ENCODE assay signal across 12 cellular contexts in the genomic region with DNA sequence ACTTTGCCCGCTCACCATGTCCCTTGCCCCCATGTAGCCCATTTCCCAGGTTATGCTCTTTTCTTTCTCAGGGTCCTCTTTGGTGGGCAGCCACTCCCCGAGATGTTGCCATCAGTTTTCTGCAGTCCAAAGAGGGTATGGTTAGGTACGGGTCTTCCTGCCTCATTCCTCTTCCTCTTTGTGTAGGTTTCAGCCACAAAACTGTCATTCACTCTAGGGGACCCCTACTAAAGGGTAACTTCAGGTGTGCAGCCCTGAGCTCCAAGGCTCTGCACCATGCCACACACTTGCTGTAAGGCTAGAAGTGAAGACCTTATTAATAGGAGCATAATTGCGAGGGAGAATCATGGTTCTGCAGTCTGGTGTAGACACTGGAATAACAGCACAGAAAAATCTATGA.
"Had no signal": no experiment of that assay in that cellular context is flagged by ENCODE, and none has a peak within 500 bp of the region (broad histone marks: within the 10 kb centered on the region; RNA-seq: fewer than 3 reads in every experiment).

No MANE protein-coding gene starts in this region.

- H3K27ac Mint-ChIP-seq: activated CD4-positive, alpha-beta memory T cell treated with anti-CD3 and anti-CD28 coated beads, Interleukin-2, amount 10 ng/mL, durations not matched to agents 7 days and 5 days; activated CD4-positive, alpha-beta T cell treated with anti-CD3 and anti-CD28 coated beads for 36 hours; T-cell had no signal

- H3K27me3 ChIP-seq: cardiac muscle cell, tibial nerve had no signal

- H3K4me1 Mint-ChIP-seq: activated CD4-positive, alpha-beta memory T cell treated with anti-CD3 and anti-CD28 coated beads, Interleukin-2, amount 10 ng/mL, durations not matched to agents 7 days and 5 days had no signal

- H3K36me3 ChIP-seq: cardiac muscle cell had no signal

- H3K79me2 ChIP-seq: parathyroid adenoma had no signal

- H3K9me3 ChIP-seq: tibial nerve had no signal

- H3K27me3 Mint-ChIP-seq: activated CD4-positive, alpha-beta memory T cell treated with anti-CD3 and anti-CD28 coated beads, Interleukin-2, amount 10 ng/mL, durations not matched to agents 7 days and 5 days; activated CD4-positive, alpha-beta T cell treated with anti-CD3 and anti-CD28 coated beads for 36 hours; T-cell had no signal

- ATAC-seq: activated CD4-positive, alpha-beta T cell treated with anti-CD3 and anti-CD28 coated beads for 36 hours; T-cell had no signal

- H2AFZ ChIP-seq: parathyroid adenoma had no signal

- H3K4me3 ChIP-seq: cardiac muscle cell, skin epidermis, tibial nerve had no signal

- H3K27ac ChIP-seq: cardiac muscle cell, parathyroid adenoma, skin epidermis, tibial nerve, VCaP had no signal

- H3K9me3 Mint-ChIP-seq: activated CD4-positive, alpha-beta memory T cell treated with anti-CD3 and anti-CD28 coated beads, Interleukin-2, amount 10 ng/mL, durations not matched to agents 7 days and 5 days; T-cell had no signal

- H3K4me3 Mint-ChIP-seq: activated CD4-positive, alpha-beta memory T cell treated with anti-CD3 and anti-CD28 coated beads, Interleukin-2, amount 10 ng/mL, durations not matched to agents 7 days and 5 days; activated CD4-positive, alpha-beta T cell treated with anti-CD3 and anti-CD28 coated beads for 36 hours; T-cell had no signal

- H3K9ac ChIP-seq: parathyroid adenoma had no signal

- DNase-seq: activated CD4-positive, alpha-beta memory T cell treated with anti-CD3 and anti-CD28 coated beads, Interleukin-2, amount 10 ng/mL, durations not matched to agents 7 days and 5 days; activated CD4-positive, alpha-beta T cell treated with anti-CD3 and anti-CD28 coated beads for 36 hours; foreskin melanocyte; retina; T-cell had no signal

- FAIRE-seq: astrocyte, colon had no signal
